Comparison of ENCODE assay signal across 1 cellular context in genomic region chr17:10657123-10657522, GRCh38.
TF ChIP-seq lines count a peak whose summit lies in the region.

MYH3 (minus strand) TSS chr17:10657309; CDS start chr17:10655064, 2,245 bp downstream.

TF ChIP-seq in WTC11, 78 proteins besides CTCF, POLR2A, EP300 and RAD21 (continued from another document):
- TF ChIP-seq FOXP4 (CRISPR knock-in tag; IDR thresholded peaks at IDR 0.05) (no peak), ZNF396 (CRISPR knock-in tag; IDR thresholded peaks at IDR 0.05; ENCODE audit: borderline replicate concordance) (no peak), NR2C2 (CRISPR knock-in tag; IDR thresholded peaks at IDR 0.05) (no peak), RELA (CRISPR knock-in tag; IDR thresholded peaks at IDR 0.05; ENCODE audit: borderline replicate concordance) (no peak), ZNF138 (CRISPR knock-in tag; conservative IDR thresholded peaks at IDR 0.05) (no peak), MXD4 (CRISPR knock-in tag; IDR thresholded peaks at IDR 0.05; ENCODE audit: borderline replicate concordance) (no peak)
- TF ChIP-seq, protein P1, sequence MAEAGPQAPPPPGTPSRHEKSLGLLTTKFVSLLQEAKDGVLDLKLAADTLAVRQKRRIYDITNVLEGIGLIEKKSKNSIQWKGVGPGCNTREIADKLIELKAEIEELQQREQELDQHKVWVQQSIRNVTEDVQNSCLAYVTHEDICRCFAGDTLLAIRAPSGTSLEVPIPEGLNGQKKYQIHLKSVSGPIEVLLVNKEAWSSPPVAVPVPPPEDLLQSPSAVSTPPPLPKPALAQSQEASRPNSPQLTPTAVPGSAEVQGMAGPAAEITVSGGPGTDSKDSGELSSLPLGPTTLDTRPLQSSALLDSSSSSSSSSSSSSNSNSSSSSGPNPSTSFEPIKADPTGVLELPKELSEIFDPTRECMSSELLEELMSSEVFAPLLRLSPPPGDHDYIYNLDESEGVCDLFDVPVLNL (CRISPR knock-in tag; IDR thresholded peaks at IDR 0.05; ENCODE audit: borderline replicate concordance, low read depth), result no peak
- TF ChIP-seq, protein P2, sequence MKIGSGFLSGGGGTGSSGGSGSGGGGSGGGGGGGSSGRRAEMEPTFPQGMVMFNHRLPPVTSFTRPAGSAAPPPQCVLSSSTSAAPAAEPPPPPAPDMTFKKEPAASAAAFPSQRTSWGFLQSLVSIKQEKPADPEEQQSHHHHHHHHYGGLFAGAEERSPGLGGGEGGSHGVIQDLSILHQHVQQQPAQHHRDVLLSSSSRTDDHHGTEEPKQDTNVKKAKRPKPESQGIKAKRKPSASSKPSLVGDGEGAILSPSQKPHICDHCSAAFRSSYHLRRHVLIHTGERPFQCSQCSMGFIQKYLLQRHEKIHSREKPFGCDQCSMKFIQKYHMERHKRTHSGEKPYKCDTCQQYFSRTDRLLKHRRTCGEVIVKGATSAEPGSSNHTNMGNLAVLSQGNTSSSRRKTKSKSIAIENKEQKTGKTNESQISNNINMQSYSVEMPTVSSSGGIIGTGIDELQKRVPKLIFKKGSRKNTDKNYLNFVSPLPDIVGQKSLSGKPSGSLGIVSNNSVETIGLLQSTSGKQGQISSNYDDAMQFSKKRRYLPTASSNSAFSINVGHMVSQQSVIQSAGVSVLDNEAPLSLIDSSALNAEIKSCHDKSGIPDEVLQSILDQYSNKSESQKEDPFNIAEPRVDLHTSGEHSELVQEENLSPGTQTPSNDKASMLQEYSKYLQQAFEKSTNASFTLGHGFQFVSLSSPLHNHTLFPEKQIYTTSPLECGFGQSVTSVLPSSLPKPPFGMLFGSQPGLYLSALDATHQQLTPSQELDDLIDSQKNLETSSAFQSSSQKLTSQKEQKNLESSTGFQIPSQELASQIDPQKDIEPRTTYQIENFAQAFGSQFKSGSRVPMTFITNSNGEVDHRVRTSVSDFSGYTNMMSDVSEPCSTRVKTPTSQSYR (CRISPR knock-in tag; IDR thresholded peaks at IDR 0.05), result no peak
